Comparison of ENCODE assay signal across 32 cellular contexts in the genomic region with DNA sequence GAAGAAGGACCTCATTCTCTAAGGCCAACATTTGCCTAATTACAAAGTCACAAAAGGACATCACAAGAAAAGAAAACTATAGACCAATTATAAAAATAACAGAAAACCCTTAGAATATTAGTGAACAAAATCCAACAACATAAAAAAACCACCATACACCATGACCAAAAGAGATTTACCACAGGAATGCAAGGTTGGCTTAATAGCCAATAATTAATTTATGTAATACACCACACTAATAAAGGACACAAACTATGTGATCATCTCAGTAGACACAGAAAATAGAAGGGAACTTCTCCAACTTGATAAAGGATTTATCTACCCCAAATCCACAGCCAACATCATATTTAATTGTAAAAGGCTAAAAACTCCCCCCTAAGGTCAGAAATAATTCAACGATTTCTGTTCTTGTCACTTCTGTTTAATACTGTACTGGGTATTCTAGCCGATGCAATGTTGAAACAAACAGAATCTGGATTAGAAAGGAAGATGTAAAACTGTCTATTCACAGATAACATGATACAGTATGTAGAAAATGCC.
"Had no signal": no experiment of that assay in that cellular context is flagged by ENCODE, and none has a peak within 500 bp of the region (broad histone marks: within the 10 kb centered on the region; RNA-seq: fewer than 3 reads in every experiment).

No MANE protein-coding gene starts in this region.

- DNase-seq: activated effector memory CD4-positive, alpha-beta T cell treated with anti-CD3 and anti-CD28 coated beads, Interleukin-2, amount 50 U/mL, for 16 hours; activated effector memory CD4-positive, alpha-beta T cell treated with Interleukin-2 at 50 U/mL for 16 hours; activated gamma-delta T cell; activated gamma-delta T cell treated with Interleukin-2 at 50 U/mL for 16 hours; activated naive CD4-positive, alpha-beta T cell; activated naive CD4-positive, alpha-beta T cell treated with anti-CD3 and anti-CD28 coated beads for 36 hours; activated naive CD4-positive, alpha-beta T cell treated with anti-CD3 and anti-CD28 coated beads, Interleukin-2, amount 10 ng/mL, durations not matched to agents 7 days and 5 days; activated naive CD4-positive, alpha-beta T cell treated with anti-CD3 and anti-CD28 coated beads, Interleukin-2, amount 50 U/mL, for 16 hours; activated naive CD4-positive, alpha-beta T cell treated with Interleukin-2 at 50 U/mL for 16 hours; activated naive CD8-positive, alpha-beta T cell treated with anti-CD3 and anti-CD28 coated beads for 36 hours; activated naive CD8-positive, alpha-beta T cell treated with anti-CD3 and anti-CD28 coated beads, Interleukin-2, amount 10 ng/mL, durations not matched to agents 7 days and 5 days; activated naive CD8-positive, alpha-beta T cell treated with anti-CD3 and anti-CD28 coated beads, Interleukin-2, amount 50 U/mL, for 24 hours; activated T-cell treated with anti-CD3 and anti-CD28 coated beads, Interleukin-2, amount 50 U/mL, for 4 hours; activated T-cell treated with anti-CD3 and anti-CD28 coated beads, Interleukin-2, amount 50 U/mL, for 48 hours; activated T-cell treated with anti-CD3 and anti-CD28 coated beads, Interleukin-2, amount 50 U/mL, for 72 hours; adrenal gland; amniotic stem cell; amygdala; anterior cingulate cortex; aorta; body of pancreas; brain microvascular endothelial cell; caudate nucleus; central memory CD4-positive, alpha-beta T cell; cerebellar nuclear complex had no signal

- FAIRE-seq: astrocyte, bronchial epithelial cell had no signal

- H3K9me3 ChIP-seq: adrenal gland, body of pancreas had no signal

- H3K27me3 ChIP-seq: adrenal gland, ascending aorta, body of pancreas, brain microvascular endothelial cell, breast epithelium, cardiac muscle cell had no signal

- H3K27ac ChIP-seq: adrenal gland, ascending aorta, body of pancreas, brain microvascular endothelial cell, breast epithelium, cardiac muscle cell had no signal

- H3K4me1 ChIP-seq: ascending aorta, body of pancreas, breast epithelium had no signal

- H3K4me3 ChIP-seq: adrenal gland, ascending aorta, body of pancreas, breast epithelium, cardiac muscle cell had no signal

- H3K36me3 ChIP-seq: adrenal gland, breast epithelium, cardiac muscle cell had no signal

- ATAC-seq: activated naive CD4-positive, alpha-beta T cell treated with anti-CD3 and anti-CD28 coated beads, Interleukin-2, amount 50 U/mL, for 72 hours; activated naive CD8-positive, alpha-beta T cell treated with anti-CD3 and anti-CD28 coated beads, Interleukin-2, amount 50 U/mL, for 24 hours; activated T-cell treated with anti-CD3 and anti-CD28 coated beads, Interleukin-2, amount 50 U/mL, for 4 hours; activated T-cell treated with anti-CD3 and anti-CD28 coated beads, Interleukin-2, amount 50 U/mL, for 72 hours; activated T-helper 17 cell treated with anti-CD3 and anti-CD28 coated beads, Interleukin-2, amount 50 U/mL, for 72 hours; body of pancreas had no signal
